Comparison of ENCODE assay signal across 21 cellular contexts in genomic region chr1:30029677-30030076, GRCh38.
DNase-seq lines count a peak whose midpoint lies in the region; ATAC-seq and TF ChIP-seq lines count a peak whose summit lies in the region.
"Had no signal": no experiment of that assay in that cellular context is flagged by ENCODE, and none has a peak within 500 bp of the region (broad histone marks: within the 10 kb centered on the region; RNA-seq: fewer than 3 reads in every experiment).

No MANE protein-coding gene starts in this region.

- H3K9ac ChIP-seq in endodermal cell (ENCODE audit: extremely low read depth, low read length, poor library complexity, severe bottlenecking), result no peak overlapping the region
- H3K9ac ChIP-seq in trophoblast cell (ENCODE audit: low read length), result no peak overlapping the region

- H3K27me3 ChIP-seq in endodermal cell (ENCODE audit: control insufficient read depth, insufficient read depth, low read length, poor library complexity, severe bottlenecking), result no peaks in the 10 kb centered on the region
- no peaks in the 10 kb centered on the region for H3K27me3 ChIP-seq in trophoblast cell (ENCODE audit: insufficient read depth, low read length)
- H3K27me3 ChIP-seq: BE2C had no signal

- H3K36me3 ChIP-seq in endodermal cell (ENCODE audit: control insufficient read depth, insufficient read depth, low read length) (no peaks in the 10 kb centered on the region), trophoblast cell (ENCODE audit: control insufficient read depth in 1 of 2, insufficient read depth in 2 of 2, low read length in 2 of 2) (no peaks in the 10 kb centered on the region)
- H3K36me3 ChIP-seq: BE2C had no signal

- peak; percentile 18 for DNase-seq in activated CD8-positive, alpha-beta memory T cell treated with anti-CD3 and anti-CD28 coated beads, Interleukin-2, amount 50 U/mL, for 48 hours
- DNase-seq in endodermal cell, result peak; percentile 19
- DNase-seq in trophoblast cell, result no peak
- DNase-seq in NCI-H748 treated with DMSO at 0.1 percent for 48 hours (lab: John Stamatoyannopoulos, UW), result no peak
- DNase-seq in NCI-H1436 treated with DMSO at 0.1 percent for 48 hours (lab: John Stamatoyannopoulos, UW), result no peak
- DNase-seq: ACHN; BE2C; C1 segment of cervical spinal cord; CD4-positive, CD25-positive, alpha-beta regulatory T cell; CD8-positive, alpha-beta memory T cell; COR-L47; DMS 273 treated with DMSO at 0.1 percent for 48 hours; DMS53; DND-41; EL; GOT3; H7; HFFc6 had no signal

- no peak overlapping the region for H4K8ac ChIP-seq in trophoblast cell (ENCODE audit: low read depth, low read length)

- no peak overlapping the region for H3K4ac ChIP-seq in trophoblast cell (ENCODE audit: low read depth, low read length)

- H3K27me3 Mint-ChIP-seq in endodermal cell (ENCODE audit: insufficient read depth), result peaks cover 3% of the 10 kb centered on the region
- H3K27me3 Mint-ChIP-seq: CD4-positive, CD25-positive, alpha-beta regulatory T cell had no signal

- ATAC-seq in HG03354 (IDR thresholded peaks at IDR 0.05; ENCODE audit: poor library complexity, severe bottlenecking, unreplicated experiment), result no peak
- ATAC-seq: GM12878, HCT116 had no signal

- no peak overlapping the region for H3K14ac ChIP-seq in trophoblast cell (ENCODE audit: low read length)

- no peak overlapping the region for H2BK12ac ChIP-seq in trophoblast cell (ENCODE audit: low read length)

- H2AK5ac ChIP-seq in trophoblast cell (ENCODE audit: low read length), result no peak overlapping the region

- no peak overlapping the region for H2BK120ac ChIP-seq in trophoblast cell (ENCODE audit: insufficient read depth, low read length, poor library complexity)

- H3K18ac ChIP-seq in trophoblast cell (ENCODE audit: low read length), result no peak overlapping the region

- no peak overlapping the region for H2BK5ac ChIP-seq in trophoblast cell (ENCODE audit: low read depth, low read length, poor library complexity)

- H3K4me1 Mint-ChIP-seq in endodermal cell, result no peaks in the 10 kb centered on the region
- H3K4me1 Mint-ChIP-seq: CD4-positive, CD25-positive, alpha-beta regulatory T cell; CD8-positive, alpha-beta memory T cell had no signal

- peaks cover 24% of the 10 kb centered on the region for H3K9me3 ChIP-seq in endodermal cell (ENCODE audit: control insufficient read depth, low read length)
- peaks cover 8% of the 10 kb centered on the region for H3K9me3 ChIP-seq in trophoblast cell (ENCODE audit: insufficient read depth, low read depth, low read length)
- H3K9me3 ChIP-seq: BE2C had no signal

- no peak overlapping the region for H3K27ac ChIP-seq in endodermal cell (ENCODE audit: low read depth, low read length)
- no peak overlapping the region for H3K27ac ChIP-seq in trophoblast cell (ENCODE audit: low read depth, low read length)

- H3K4me3 ChIP-seq in endodermal cell (ENCODE audit: low read length), result no peak overlapping the region
- peak overlapping the region; percentile 45 for H3K4me3 ChIP-seq in trophoblast cell (ENCODE audit: low read depth, low read length)
- H3K4me3 ChIP-seq: GM12878 had no signal

- 85 to 89% methylated on average over 1 of the region's 1 CpG for whole genome bisulfite sequencing in endodermal cell (ENCODE audit: insufficient coverage in 1 of 2, insufficient read length in 1 of 2), 2 experiments
- no CpG with 5 or more reads among the region's 1 CpG for WGBS in trophoblast cell (ENCODE audit: extremely low coverage, insufficient coverage, insufficient read length)

- peaks cover 15% of the 10 kb centered on the region for H3K9me3 Mint-ChIP-seq in endodermal cell
- H3K9me3 Mint-ChIP-seq: HFFc6 had no signal

- no peak for TF ChIP-seq CTCF in endodermal cell (conservative IDR thresholded peaks at IDR 0.05)

- no peaks in the 10 kb centered on the region for H3K79me2 ChIP-seq in trophoblast cell (ENCODE audit: control insufficient read depth, insufficient read depth, low read length, poor library complexity)

- no peak overlapping the region for H2AFZ ChIP-seq in trophoblast cell (ENCODE audit: insufficient read depth, low read length, poor library complexity)

- no peak overlapping the region for H3K4me3 Mint-ChIP-seq in endodermal cell
- H3K4me3 Mint-ChIP-seq: CD4-positive, CD25-positive, alpha-beta regulatory T cell; CD8-positive, alpha-beta memory T cell; HFFc6 had no signal

- no peak overlapping the region for H3K4me2 ChIP-seq in trophoblast cell (ENCODE audit: low read length)

- H3K23ac ChIP-seq in trophoblast cell (ENCODE audit: low read length), result no peak overlapping the region

- no peak overlapping the region for H4K91ac ChIP-seq in trophoblast cell (ENCODE audit: low read depth, low read length)

- no peak overlapping the region for H3K27ac Mint-ChIP-seq in endodermal cell
- H3K27ac Mint-ChIP-seq: HFFc6 had no signal

- no peaks in the 10 kb centered on the region for H3K79me1 ChIP-seq in trophoblast cell (ENCODE audit: low read length)

- H3K4me1 ChIP-seq in endodermal cell (ENCODE audit: control insufficient read depth, insufficient read depth, low read length), result no peaks in the 10 kb centered on the region
- H3K4me1 ChIP-seq in trophoblast cell (ENCODE audit: control insufficient read depth in 1 of 2, insufficient read depth in 2 of 2, low read length in 2 of 2), result no peaks in the 10 kb centered on the region
- H3K4me1 ChIP-seq: BE2C had no signal

- peaks cover 5% of the 10 kb centered on the region for H3K36me3 Mint-ChIP-seq in endodermal cell (ENCODE audit: low read depth)
- H3K36me3 Mint-ChIP-seq: CD4-positive, CD25-positive, alpha-beta regulatory T cell had no signal

- H4K12ac ChIP-seq in trophoblast cell (ENCODE audit: low read depth, low read length), result no peak overlapping the region

Comparison
In these comparisons a context has a peak if more than half of its experiments do, and no peak if none do; other contexts are left out.
1. DNase-seq: peak in activated CD8-positive, alpha-beta memory T cell treated with anti-CD3 and anti-CD28 coated beads, Interleukin-2, amount 50 U/mL, for 48 hours (single experiment) and endodermal cell (single experiment); none in trophoblast cell (0 of 2), NCI-H748 treated with DMSO at 0.1 percent for 48 hours (single experiment) and NCI-H1436 treated with DMSO at 0.1 percent for 48 hours (single experiment).